36 cellular contexts compared by ENCODE assay signal in the genomic region with DNA sequence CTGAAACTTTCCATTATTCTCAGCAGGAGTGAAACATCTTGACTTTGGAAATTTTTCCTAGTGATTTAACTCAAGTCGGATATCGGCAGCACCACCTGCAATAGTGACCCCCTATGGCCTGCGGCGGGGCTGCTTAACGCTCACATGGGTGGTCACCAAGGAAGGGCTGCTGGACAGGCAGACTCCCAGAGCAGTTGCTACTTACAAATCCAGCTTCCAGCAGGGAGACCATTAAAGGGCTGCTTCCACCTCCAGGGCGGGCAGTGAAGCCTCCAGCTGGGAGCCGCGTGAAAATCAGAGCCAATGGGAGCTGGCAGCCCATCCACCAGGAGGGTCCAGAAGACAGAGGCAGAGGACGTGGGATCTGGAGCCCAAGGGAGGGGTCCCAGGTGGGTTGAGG.
"Had no signal": no experiment of that assay in that cellular context is flagged by ENCODE, and none has a peak within 500 bp of the region (broad histone marks: within the 10 kb centered on the region; RNA-seq: fewer than 3 reads in every experiment).

No MANE protein-coding gene starts in this region.

- H3K36me3 ChIP-seq: cardiac muscle cell had no signal

- H3K27ac ChIP-seq: ascending aorta, cardiac muscle cell, VCaP had no signal

- H3K4me1 ChIP-seq: ascending aorta had no signal

- H3K4me3 Mint-ChIP-seq: activated B cell treated with CpG ODN at 0.5 μM for 24 hours; activated CD4-positive, alpha-beta memory T cell treated with anti-CD3 and anti-CD28 coated beads, Interleukin-2, amount 10 ng/mL, durations not matched to agents 7 days and 5 days; activated CD4-positive, alpha-beta T cell treated with anti-CD3 and anti-CD28 coated beads, Interleukin-2, amount 10 ng/mL, durations not matched to agents 24 days and 14 days; activated CD8-positive, alpha-beta memory T cell treated with anti-CD3 and anti-CD28 coated beads, Interleukin-2, amount 10 ng/mL, durations not matched to agents 7 days and 5 days; activated CD8-positive, alpha-beta T cell treated with anti-CD3 and anti-CD28 coated beads, Interleukin-2, amount 10 ng/mL, durations not matched to agents 7 days and 5 days; activated naive CD4-positive, alpha-beta T cell treated with anti-CD3 and anti-CD28 coated beads, Interleukin-2, amount 10 ng/mL, durations not matched to agents 7 days and 5 days; activated naive CD4-positive, alpha-beta T cell treated with anti-CD3 and anti-CD28 coated beads, Interleukin-2, amount 50 U/mL, for 24 hours; activated naive CD8-positive, alpha-beta T cell; activated naive CD8-positive, alpha-beta T cell treated with anti-CD3 and anti-CD28 coated beads, Interleukin-2, amount 10 ng/mL, durations not matched to agents 7 days and 5 days; activated naive CD8-positive, alpha-beta T cell treated with anti-CD3 and anti-CD28 coated beads, Interleukin-2, amount 50 U/mL, for 24 hours; activated T-cell treated with anti-CD3 and anti-CD28 coated beads, Interleukin-2, amount 50 U/mL, for 24 hours; brain; central memory CD8-positive, alpha-beta T cell; T-helper 1 cell treated with Interleukin-12 subunit alpha and Interleukin-12 subunit beta and Interleukin-4 antibody, amounts not matched to agents 30 μg/mL and 1 μg/mL, for 36 hours; T-helper 2 cell treated with Interferon-gamma antibody and Interleukin-4, amounts not matched to agents 5 μg/mL and 100 μg/mL, for 36 hours had no signal

- H3K4me3 ChIP-seq: ascending aorta, cardiac muscle cell had no signal

- H3K27me3 ChIP-seq: ascending aorta, cardiac muscle cell had no signal

- H3K27ac Mint-ChIP-seq: activated B cell treated with CpG ODN at 0.5 μM for 24 hours; activated CD4-positive, alpha-beta memory T cell treated with anti-CD3 and anti-CD28 coated beads, Interleukin-2, amount 10 ng/mL, durations not matched to agents 7 days and 5 days; activated CD4-positive, alpha-beta T cell treated with anti-CD3 and anti-CD28 coated beads, Interleukin-2, amount 10 ng/mL, durations not matched to agents 24 days and 14 days; activated CD8-positive, alpha-beta memory T cell treated with anti-CD3 and anti-CD28 coated beads, Interleukin-2, amount 10 ng/mL, durations not matched to agents 7 days and 5 days; activated CD8-positive, alpha-beta T cell treated with anti-CD3 and anti-CD28 coated beads, Interleukin-2, amount 10 ng/mL, durations not matched to agents 7 days and 5 days; activated naive CD4-positive, alpha-beta T cell treated with anti-CD3 and anti-CD28 coated beads, Interleukin-2, amount 10 ng/mL, durations not matched to agents 7 days and 5 days; activated naive CD4-positive, alpha-beta T cell treated with anti-CD3 and anti-CD28 coated beads, Interleukin-2, amount 50 U/mL, for 24 hours; activated naive CD8-positive, alpha-beta T cell; activated naive CD8-positive, alpha-beta T cell treated with anti-CD3 and anti-CD28 coated beads, Interleukin-2, amount 10 ng/mL, durations not matched to agents 7 days and 5 days; activated naive CD8-positive, alpha-beta T cell treated with anti-CD3 and anti-CD28 coated beads, Interleukin-2, amount 50 U/mL, for 24 hours; activated T-cell treated with anti-CD3 and anti-CD28 coated beads, Interleukin-2, amount 50 U/mL, for 24 hours; activated T-helper 2 cell treated with anti-CD3 and anti-CD28 coated beads, Interferon-gamma antibody, Interleukin-2, Interleukin-4, amounts not matched to agents 10 μg/mL and 5 μg/mL and 100 μg/mL, durations not matched to agents 14 hours and 24 hours and 36 hours; brain; T-helper 1 cell treated with Interleukin-12 subunit alpha and Interleukin-12 subunit beta and Interleukin-4 antibody, amounts not matched to agents 30 μg/mL and 1 μg/mL, for 36 hours; T-helper 2 cell treated with Interferon-gamma antibody and Interleukin-4, amounts not matched to agents 5 μg/mL and 100 μg/mL, for 36 hours had no signal

- DNase-seq: activated B cell treated with CpG ODN at 0.5 μM for 24 hours; activated CD4-positive, alpha-beta memory T cell treated with anti-CD3 and anti-CD28 coated beads, Interleukin-2, amount 10 ng/mL, durations not matched to agents 7 days and 5 days; activated CD4-positive, alpha-beta T cell treated with anti-CD3 and anti-CD28 coated beads for 4 hours; activated CD4-positive, alpha-beta T cell treated with anti-CD3 and anti-CD28 coated beads, Interleukin-2, amount 10 ng/mL, durations not matched to agents 24 days and 14 days; activated CD4-positive, alpha-beta T cell treated with anti-CD3 and anti-CD28 coated beads, Interleukin-2, amount 50 U/mL, for 1 hour; activated CD4-positive, alpha-beta T cell treated with anti-CD3 and anti-CD28 coated beads, Interleukin-2, amount 50 U/mL, for 4 hours; activated CD4-positive, CD25-positive, alpha-beta regulatory T cell treated with anti-CD3 and anti-CD28 coated beads, Interleukin-2, amount 50 U/mL, for 72 hours; activated CD8-positive, alpha-beta memory T cell treated with anti-CD3 and anti-CD28 coated beads for 24 hours; activated CD8-positive, alpha-beta memory T cell treated with anti-CD3 and anti-CD28 coated beads, Interleukin-2, amount 10 ng/mL, durations not matched to agents 7 days and 5 days; activated CD8-positive, alpha-beta memory T cell treated with anti-CD3 and anti-CD28 coated beads, Interleukin-2, amount 50 U/mL, for 48 hours; activated CD8-positive, alpha-beta T cell treated with anti-CD3 and anti-CD28 coated beads, Interleukin-2, amount 10 ng/mL, durations not matched to agents 7 days and 5 days; activated effector memory CD4-positive, alpha-beta T cell treated with Interleukin-2 at 50 U/mL for 16 hours; activated gamma-delta T cell; activated naive CD4-positive, alpha-beta T cell treated with anti-CD3 and anti-CD28 coated beads, Interleukin-2, amount 10 ng/mL, durations not matched to agents 7 days and 5 days; activated naive CD4-positive, alpha-beta T cell treated with Interleukin-2 at 50 U/mL for 16 hours; activated naive CD8-positive, alpha-beta T cell treated with anti-CD3 and anti-CD28 coated beads, Interleukin-2, amount 10 ng/mL, durations not matched to agents 7 days and 5 days; activated naive CD8-positive, alpha-beta T cell treated with anti-CD3 and anti-CD28 coated beads, Interleukin-2, amount 50 U/mL, for 24 hours; activated T-cell treated with anti-CD3 and anti-CD28 coated beads, Interleukin-2, amount 50 U/mL, for 24 hours; activated T-cell treated with anti-CD3 and anti-CD28 coated beads, Interleukin-2, amount 50 U/mL, for 48 hours; amygdala; anterior cingulate cortex; caudate nucleus; SW 1271; T-helper 1 cell; T-helper 2 cell; T-helper 9 cell had no signal

- ATAC-seq: activated CD8-positive, alpha-beta memory T cell treated with anti-CD3 and anti-CD28 coated beads, Interleukin-2, amount 10 ng/mL, durations not matched to agents 7 days and 5 days; activated CD8-positive, alpha-beta T cell treated with anti-CD3 and anti-CD28 coated beads, Interleukin-2, amount 10 ng/mL, durations not matched to agents 7 days and 5 days; activated naive CD8-positive, alpha-beta T cell treated with anti-CD3 and anti-CD28 coated beads, Interleukin-2, amount 50 U/mL, for 24 hours had no signal

- H3K4me1 Mint-ChIP-seq: activated B cell treated with CpG ODN at 0.5 μM for 24 hours; activated CD4-positive, alpha-beta memory T cell treated with anti-CD3 and anti-CD28 coated beads, Interleukin-2, amount 10 ng/mL, durations not matched to agents 7 days and 5 days; activated CD4-positive, alpha-beta T cell treated with anti-CD3 and anti-CD28 coated beads, Interleukin-2, amount 10 ng/mL, durations not matched to agents 24 days and 14 days; activated CD8-positive, alpha-beta memory T cell treated with anti-CD3 and anti-CD28 coated beads, Interleukin-2, amount 10 ng/mL, durations not matched to agents 7 days and 5 days; activated naive CD4-positive, alpha-beta T cell treated with anti-CD3 and anti-CD28 coated beads, Interleukin-2, amount 10 ng/mL, durations not matched to agents 7 days and 5 days; activated naive CD4-positive, alpha-beta T cell treated with anti-CD3 and anti-CD28 coated beads, Interleukin-2, amount 50 U/mL, for 24 hours; activated naive CD8-positive, alpha-beta T cell treated with anti-CD3 and anti-CD28 coated beads, Interleukin-2, amount 10 ng/mL, durations not matched to agents 7 days and 5 days; activated naive CD8-positive, alpha-beta T cell treated with anti-CD3 and anti-CD28 coated beads, Interleukin-2, amount 50 U/mL, for 24 hours; brain; central memory CD8-positive, alpha-beta T cell had no signal

- H3K27me3 Mint-ChIP-seq: activated B cell treated with CpG ODN at 0.5 μM for 24 hours; activated CD4-positive, alpha-beta memory T cell treated with anti-CD3 and anti-CD28 coated beads, Interleukin-2, amount 10 ng/mL, durations not matched to agents 7 days and 5 days; activated CD4-positive, alpha-beta T cell treated with anti-CD3 and anti-CD28 coated beads, Interleukin-2, amount 10 ng/mL, durations not matched to agents 24 days and 14 days; activated CD8-positive, alpha-beta memory T cell treated with anti-CD3 and anti-CD28 coated beads, Interleukin-2, amount 10 ng/mL, durations not matched to agents 7 days and 5 days; activated naive CD4-positive, alpha-beta T cell treated with anti-CD3 and anti-CD28 coated beads, Interleukin-2, amount 10 ng/mL, durations not matched to agents 7 days and 5 days; activated naive CD4-positive, alpha-beta T cell treated with anti-CD3 and anti-CD28 coated beads, Interleukin-2, amount 50 U/mL, for 24 hours; activated naive CD8-positive, alpha-beta T cell; activated naive CD8-positive, alpha-beta T cell treated with anti-CD3 and anti-CD28 coated beads, Interleukin-2, amount 10 ng/mL, durations not matched to agents 7 days and 5 days; activated naive CD8-positive, alpha-beta T cell treated with anti-CD3 and anti-CD28 coated beads, Interleukin-2, amount 50 U/mL, for 24 hours; activated T-cell treated with anti-CD3 and anti-CD28 coated beads, Interleukin-2, amount 50 U/mL, for 24 hours; central memory CD8-positive, alpha-beta T cell had no signal
